Comparison of ENCODE assay signal across 13 cellular contexts in the genomic region with DNA sequence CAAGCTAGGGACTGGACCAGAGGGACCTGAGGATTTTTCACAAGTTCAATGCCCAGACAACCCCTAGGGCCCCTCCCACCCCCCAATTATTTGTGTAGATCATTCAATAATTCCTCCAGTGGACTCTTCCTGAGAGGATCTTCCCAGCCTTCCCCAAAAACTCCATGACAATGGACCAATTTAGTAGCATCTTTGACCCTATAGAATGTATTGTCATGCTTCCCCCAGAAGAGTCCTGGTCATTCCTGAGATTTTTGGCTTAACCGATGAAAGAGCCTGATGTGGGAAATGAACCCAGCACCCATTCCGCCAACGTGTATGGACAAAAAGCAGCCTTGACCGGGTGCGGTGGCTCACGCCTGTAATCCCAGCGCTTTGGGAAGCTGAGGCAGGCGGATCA.
A peak's percentile ranks its signal among the peaks of the same experiment; 100 is the strongest.
DNase-seq lines count a peak whose midpoint lies in the region; ATAC-seq and TF ChIP-seq lines count a peak whose summit lies in the region.
"Had no signal": no experiment of that assay in that cellular context is flagged by ENCODE, and none has a peak within 500 bp of the region (broad histone marks: within the 10 kb centered on the region; RNA-seq: fewer than 3 reads in every experiment).

No MANE protein-coding gene starts in this region.

- H3K27ac Mint-ChIP-seq in CD4-positive, alpha-beta T cell, result peak overlapping the region; percentile 13
- H3K27ac Mint-ChIP-seq in GM23338, result no peak overlapping the region
- no peak overlapping the region for H3K27ac Mint-ChIP-seq in WTC11

- no peaks in the 10 kb centered on the region for H3F3A ChIP-seq in GM23338 (replicated peaks; ENCODE audit: low read depth)

- 0 out of 2 replicates have a peak, but pooled peaks cover 6% of the 10 kb centered on the region for H3K9me2 ChIP-seq in GM23338 (ENCODE audit: insufficient read depth)

- no peaks in the 10 kb centered on the region for H3K79me2 ChIP-seq in GM23338 (replicated peaks; ENCODE audit: insufficient read depth)
- H3K79me2 ChIP-seq in trophoblast cell (ENCODE audit: control insufficient read depth, insufficient read depth, low read length, poor library complexity), result no peaks in the 10 kb centered on the region

- H3K4me3 ChIP-seq in GM23338 (no peak overlapping the region), trophoblast cell (ENCODE audit: low read depth, low read length) (no peak overlapping the region), upper lobe of right lung (no peak overlapping the region)

- H2AFZ ChIP-seq in GM23338 (no peak overlapping the region), trophoblast cell (ENCODE audit: insufficient read depth, low read length, poor library complexity) (no peak overlapping the region)

- peak overlapping the region; percentile 38 for H2BK12ac ChIP-seq in trophoblast cell (ENCODE audit: low read length)

- DNase-seq in CD4-positive, alpha-beta T cell, result no peak
- peak; percentile 54 for DNase-seq in GM23338 (ENCODE audit: low spot score)
- no peak for DNase-seq in WTC11 (ENCODE audit: low spot score)
- DNase-seq in trophoblast cell, result no peak
- no peak for DNase-seq in upper lobe of right lung
- DNase-seq: C1 segment of cervical spinal cord; Caco-2; CD8-positive, alpha-beta T cell; DMS153; DND-41; GOT3; HCEC 1CT had no signal

- CTCF ChIA-PET in CD4-positive, alpha-beta T cell (lab: Charles Lee), result no interaction called here
- CTCF ChIA-PET in WTC11 (lab: Charles Lee), result interaction anchor here (0.5 kb wide), 1 partner anchor 379 kb away, joined by 3 read pairs; no protein-coding TSS in a partner anchor

- H3K9me3 ChIP-seq in CD4-positive, alpha-beta T cell (ENCODE audit: control insufficient read depth, low read length), result no peaks in the 10 kb centered on the region
- H3K9me3 ChIP-seq in trophoblast cell (ENCODE audit: insufficient read depth, low read depth, low read length) (peaks cover 4% of the 10 kb centered on the region), upper lobe of right lung (no peaks in the 10 kb centered on the region)
- H3K9me3 ChIP-seq: Caco-2 had no signal

- no peaks in the 10 kb centered on the region for H3K4me1 Mint-ChIP-seq in CD4-positive, alpha-beta T cell (ENCODE audit: low read depth)
- H3K4me1 Mint-ChIP-seq in GM23338 (peaks cover 11% of the 10 kb centered on the region), WTC11 (peaks cover 20% of the 10 kb centered on the region)

- H3K4me2 ChIP-seq in GM23338, result no peak overlapping the region
- H3K4me2 ChIP-seq in trophoblast cell (ENCODE audit: low read length), result no peak overlapping the region

- no peak overlapping the region for H3K14ac ChIP-seq in trophoblast cell (ENCODE audit: low read length)

- POLR2A ChIA-PET in CD4-positive, alpha-beta T cell (lab: Charles Lee), result no interaction called here
- POLR2A ChIA-PET in WTC11 (lab: Charles Lee), result no interaction called here

- H3K4me3 Mint-ChIP-seq in CD4-positive, alpha-beta T cell, result no peak overlapping the region
- H3K4me3 Mint-ChIP-seq in GM23338 (no peak overlapping the region), WTC11 (no peak overlapping the region)
- H3K4me3 Mint-ChIP-seq: CD8-positive, alpha-beta T cell had no signal

- no peak overlapping the region for H3K9ac ChIP-seq in trophoblast cell (ENCODE audit: low read length)

- no peak overlapping the region for H2BK120ac ChIP-seq in trophoblast cell (ENCODE audit: insufficient read depth, low read length, poor library complexity)

- no peak for TF ChIP-seq CTCF in CD4-positive, alpha-beta T cell (IDR thresholded peaks at IDR 0.05)
- TF ChIP-seq CTCF in GM23338 (conservative IDR thresholded peaks at IDR 0.05; ENCODE audit: low read depth in 2 of 2) (no peak), WTC11 (IDR thresholded peaks at IDR 0.05) (no peak), upper lobe of right lung (IDR thresholded peaks at IDR 0.05) (no peak)

- peaks cover 30% of the 10 kb centered on the region for H3K36me3 Mint-ChIP-seq in CD4-positive, alpha-beta T cell (ENCODE audit: low read depth)
- H3K36me3 Mint-ChIP-seq in GM23338 (ENCODE audit: low read depth), result no peaks in the 10 kb centered on the region; the same call in 2 of the 3 replicates
- H3K36me3 Mint-ChIP-seq in WTC11, result peaks cover 2% of the 10 kb centered on the region; the same call in 1 of the 2 replicates

- H3K27me3 Mint-ChIP-seq in CD4-positive, alpha-beta T cell, result no peaks in the 10 kb centered on the region
- H3K27me3 Mint-ChIP-seq in GM23338 (ENCODE audit: insufficient read depth, low read depth, poor library complexity) (peaks cover 6% of the 10 kb centered on the region), WTC11 (ENCODE audit: low read depth) (no peaks in the 10 kb centered on the region)

- H3K9me3 Mint-ChIP-seq in CD4-positive, alpha-beta T cell, result no peaks in the 10 kb centered on the region
- peaks cover 3% of the 10 kb centered on the region; the same call in 1 of the 3 replicates for H3K9me3 Mint-ChIP-seq in GM23338
- peaks cover 9% of the 10 kb centered on the region for H3K9me3 Mint-ChIP-seq in WTC11
- H3K9me3 Mint-ChIP-seq: CD8-positive, alpha-beta T cell had no signal

- WGBS in trophoblast cell (ENCODE audit: extremely low coverage, insufficient coverage, insufficient read length), result no CpG with 5 or more reads among the region's 8 CpGs

- H3K36me3 ChIP-seq in GM23338 (ENCODE audit: insufficient read depth) (no peaks in the 10 kb centered on the region), trophoblast cell (ENCODE audit: control insufficient read depth in 1 of 2, insufficient read depth in 2 of 2, low read length in 2 of 2) (peaks cover 0 to 3% of the 10 kb centered on the region in 2 experiments), upper lobe of right lung (peaks cover 15% of the 10 kb centered on the region)

- H3K23ac ChIP-seq in trophoblast cell (ENCODE audit: low read length), result no peak overlapping the region

- no peak overlapping the region for H2AK5ac ChIP-seq in trophoblast cell (ENCODE audit: low read length)

- no peaks in the 10 kb centered on the region for H3K79me1 ChIP-seq in trophoblast cell (ENCODE audit: low read length)

- no peak overlapping the region for H3K27ac ChIP-seq in CD4-positive, alpha-beta T cell (ENCODE audit: low read depth, low read length)
- H3K27ac ChIP-seq in GM23338 (ENCODE audit: low read depth) (0 out of 2 replicates have a peak overlapping the region, but pooled peaks have one; percentile 4), trophoblast cell (ENCODE audit: low read depth, low read length) (no peak overlapping the region), upper lobe of right lung (no peak overlapping the region)

- no peak overlapping the region for H4K12ac ChIP-seq in trophoblast cell (ENCODE audit: low read depth, low read length)

- no peaks in the 10 kb centered on the region for H3K27me3 ChIP-seq in CD4-positive, alpha-beta T cell (ENCODE audit: control insufficient read depth, insufficient read depth, low read length)
- no peaks in the 10 kb centered on the region for H3K27me3 ChIP-seq in GM23338 (ENCODE audit: insufficient read depth)
- H3K27me3 ChIP-seq in trophoblast cell (ENCODE audit: insufficient read depth, low read length), result no peaks in the 10 kb centered on the region
- H3K27me3 ChIP-seq in upper lobe of right lung, result no peaks in the 10 kb centered on the region

- no peak overlapping the region for H3K4ac ChIP-seq in trophoblast cell (ENCODE audit: low read depth, low read length)

- no peak overlapping the region for H3K18ac ChIP-seq in trophoblast cell (ENCODE audit: low read length)

- H2BK5ac ChIP-seq in trophoblast cell (ENCODE audit: low read depth, low read length, poor library complexity), result no peak overlapping the region

- ATAC-seq in CD4-positive, alpha-beta T cell (ENCODE audit: poor library complexity), result no peak
- ATAC-seq in GM23338, result peak; percentile 46
- ATAC-seq in WTC11, result peak; percentile 59
- no peak for ATAC-seq in upper lobe of right lung
- no peak for ATAC-seq in GM19351 (IDR thresholded peaks at IDR 0.05; ENCODE audit: unreplicated experiment)
- ATAC-seq: CD8-positive, alpha-beta T cell had no signal

- no peak overlapping the region for H4K8ac ChIP-seq in trophoblast cell (ENCODE audit: low read depth, low read length)

- H4K20me1 ChIP-seq in GM23338 (replicated peaks; ENCODE audit: insufficient read depth), result no peaks in the 10 kb centered on the region

- H3K4me1 ChIP-seq in GM23338 (ENCODE audit: insufficient read depth), result peaks cover 15% of the 10 kb centered on the region; the same call in 1 of the 2 replicates
- peaks cover 9 to 13% of the 10 kb centered on the region in 2 experiments for H3K4me1 ChIP-seq in trophoblast cell (ENCODE audit: control insufficient read depth in 1 of 2, insufficient read depth in 2 of 2, low read length in 2 of 2)
- no peaks in the 10 kb centered on the region for H3K4me1 ChIP-seq in upper lobe of right lung
- H3K4me1 ChIP-seq: Caco-2 had no signal

- intact Hi-C loops in CD4-positive, alpha-beta T cell (cut with DNase I, micrococcal nuclease), result loop anchor here in 1 of 2 experiments (5.0 kb wide), 1 partner anchor 37 kb away; no protein-coding TSS in a partner anchor
- intact Hi-C loops in upper lobe of right lung (cut with DNase I), result no loop called here

- no peak overlapping the region for H4K91ac ChIP-seq in trophoblast cell (ENCODE audit: low read depth, low read length)

TF ChIP-seq in GM23338, 12 proteins besides CTCF, POLR2A, EP300 and RAD21 (continues in another document):
- TF ChIP-seq ZNF114 (CRISPR knock-in tag; IDR thresholded peaks at IDR 0.05), result no peak
- TF ChIP-seq CREB1 (CRISPR knock-in tag; IDR thresholded peaks at IDR 0.05; ENCODE audit: low read depth), result no peak

TF ChIP-seq in WTC11, 78 proteins besides CTCF, POLR2A, EP300 and RAD21 (continues in another document):
- TF ChIP-seq OVOL2 (CRISPR knock-in tag; IDR thresholded peaks at IDR 0.05; ENCODE audit: borderline replicate concordance) (no peak), ZBTB21 (CRISPR knock-in tag; IDR thresholded peaks at IDR 0.05; ENCODE audit: borderline replicate concordance) (no peak)
- TF ChIP-seq, protein P1, sequence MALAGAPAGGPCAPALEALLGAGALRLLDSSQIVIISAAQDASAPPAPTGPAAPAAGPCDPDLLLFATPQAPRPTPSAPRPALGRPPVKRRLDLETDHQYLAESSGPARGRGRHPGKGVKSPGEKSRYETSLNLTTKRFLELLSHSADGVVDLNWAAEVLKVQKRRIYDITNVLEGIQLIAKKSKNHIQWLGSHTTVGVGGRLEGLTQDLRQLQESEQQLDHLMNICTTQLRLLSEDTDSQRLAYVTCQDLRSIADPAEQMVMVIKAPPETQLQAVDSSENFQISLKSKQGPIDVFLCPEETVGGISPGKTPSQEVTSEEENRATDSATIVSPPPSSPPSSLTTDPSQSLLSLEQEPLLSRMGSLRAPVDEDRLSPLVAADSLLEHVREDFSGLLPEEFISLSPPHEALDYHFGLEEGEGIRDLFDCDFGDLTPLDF (CRISPR knock-in tag; IDR thresholded peaks at IDR 0.05), result no peak

Comparison
In these comparisons a context has a peak if more than half of its experiments do, and no peak if none do; other contexts are left out.
1. ATAC-seq: peak in GM23338 (single experiment) and WTC11 (single experiment); none in CD4-positive, alpha-beta T cell (single experiment), upper lobe of right lung (single experiment) and GM19351 (single experiment).